ENCODE assay signal across 15 cellular contexts in the genomic region with DNA sequence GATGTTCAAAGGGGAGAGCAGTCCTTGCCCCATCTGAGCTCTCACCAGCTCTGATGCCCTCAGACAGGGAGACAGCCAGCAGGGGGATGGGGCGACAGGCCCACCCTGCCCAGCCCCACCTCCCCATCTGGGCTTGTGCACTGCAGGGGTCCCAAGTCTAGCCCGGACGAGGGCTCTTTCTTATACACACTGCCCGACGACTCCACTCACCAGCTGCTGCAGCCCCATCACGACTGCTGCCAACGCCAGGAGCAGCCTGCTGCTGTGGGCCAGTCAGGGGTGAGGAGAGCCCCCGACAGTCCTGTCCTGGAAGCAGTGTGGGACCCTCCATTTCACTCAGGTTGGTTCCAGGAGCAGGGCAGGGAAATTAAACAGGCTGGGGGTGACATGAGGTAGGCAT.
"Had no signal": no experiment of that assay in that cellular context is flagged by ENCODE, and none has a peak within 500 bp of the region (broad histone marks: within the 10 kb centered on the region; RNA-seq: fewer than 3 reads in every experiment).

No MANE protein-coding gene starts in this region.

- H3K36me3 Mint-ChIP-seq: memory B cell; stimulated activated effector memory CD8-positive, alpha-beta T cell treated with anti-CD3 and anti-CD28 coated beads, Interleukin-12 subunit alpha, Interleukin-12 subunit beta, amount 100 ng/mL, for 72 hours had no signal

- H3K4me3 Mint-ChIP-seq: memory B cell; neural crest cell; stimulated activated effector memory CD8-positive, alpha-beta T cell treated with anti-CD3 and anti-CD28 coated beads, Interleukin-12 subunit alpha, Interleukin-12 subunit beta, amount 100 ng/mL, for 72 hours had no signal

- H3K4me3 ChIP-seq: left lung, pancreas, SK-N-MC, upper lobe of right lung had no signal

- DNase-seq: activated CD4-positive, alpha-beta T cell treated with anti-CD3 and anti-CD28 coated beads for 4 hours; activated naive CD4-positive, alpha-beta T cell treated with anti-CD3 and anti-CD28 coated beads, Interleukin-2, amount 50 U/mL, for 16 hours; amygdala; brain microvascular endothelial cell; cerebellar nuclear complex; islet precursor cell; left lung; pancreas; small intestine; T-helper 1 cell; upper lobe of right lung had no signal

- H3K27me3 Mint-ChIP-seq: memory B cell had no signal

- H3K9me3 ChIP-seq: left lung, pancreas, upper lobe of right lung had no signal

- ATAC-seq: left lung; pancreas; stimulated activated effector memory CD8-positive, alpha-beta T cell treated with anti-CD3 and anti-CD28 coated beads, Interleukin-12 subunit alpha, Interleukin-12 subunit beta, amount 100 ng/mL, for 72 hours; upper lobe of right lung had no signal

- H3K9me3 Mint-ChIP-seq: memory B cell; neural crest cell; stimulated activated effector memory CD8-positive, alpha-beta T cell treated with anti-CD3 and anti-CD28 coated beads, Interleukin-12 subunit alpha, Interleukin-12 subunit beta, amount 100 ng/mL, for 72 hours had no signal

- H3K4me1 Mint-ChIP-seq: memory B cell had no signal

- H3K4me1 ChIP-seq: upper lobe of right lung had no signal

- H3K36me3 ChIP-seq: brain microvascular endothelial cell, left lung, pancreas, upper lobe of right lung had no signal

- H3K27ac ChIP-seq: brain microvascular endothelial cell, left lung, pancreas, SK-N-MC, upper lobe of right lung had no signal

- H3K27me3 ChIP-seq: brain microvascular endothelial cell, left lung, pancreas, upper lobe of right lung had no signal

- H3K27ac Mint-ChIP-seq: memory B cell; stimulated activated effector memory CD8-positive, alpha-beta T cell treated with anti-CD3 and anti-CD28 coated beads, Interleukin-12 subunit alpha, Interleukin-12 subunit beta, amount 100 ng/mL, for 72 hours had no signal
